Comparison of ENCODE assay signal across 22 cellular contexts in the genomic region with DNA sequence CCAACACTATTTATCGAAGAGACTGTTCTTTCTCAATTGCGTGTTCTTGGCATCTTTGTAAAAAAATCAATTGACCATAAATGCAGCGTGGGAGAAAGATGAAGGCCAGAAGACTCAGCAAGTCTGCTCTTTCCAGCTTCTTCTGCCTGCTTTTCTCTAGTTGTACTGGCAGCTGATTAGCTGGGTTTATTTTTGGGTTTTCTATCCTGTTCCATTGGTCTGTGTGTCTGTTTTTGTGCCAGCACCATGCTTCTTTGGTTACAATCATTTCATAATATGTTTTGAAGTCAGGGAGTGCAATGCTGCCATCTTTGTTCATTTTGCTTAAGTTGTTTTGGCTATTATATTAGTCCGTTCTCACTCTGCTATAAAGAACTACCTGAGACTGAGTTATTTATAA.
DNase-seq lines count a peak whose midpoint lies in the region; ATAC-seq and TF ChIP-seq lines count a peak whose summit lies in the region.
"Had no signal": no experiment of that assay in that cellular context is flagged by ENCODE, and none has a peak within 500 bp of the region (broad histone marks: within the 10 kb centered on the region; RNA-seq: fewer than 3 reads in every experiment).

No MANE protein-coding gene starts in this region.

- H3K36me3 ChIP-seq in left ventricle myocardium inferior = no peaks in the 10 kb centered on the region
- H3K36me3 ChIP-seq in right atrium auricular region = no peaks in the 10 kb centered on the region
- H3K36me3 ChIP-seq in GM23248 (ENCODE audit: low read depth) = no peaks in the 10 kb centered on the region
- no peaks in the 10 kb centered on the region for H3K36me3 ChIP-seq in psoas muscle (ENCODE audit: insufficient read depth in 1 of 2, low read depth in 1 of 2)
- H3K36me3 ChIP-seq: BLaER1 treated with 17β-estradiol and CSF1 and Interleukin-3, amounts not matched to agents 10 nM and 100 nM had no signal

- DNase-seq in Right ventricle myocardium inferior (ENCODE audit: missing footprints) (no peak), right cardiac atrium (no peak), left ventricle myocardium inferior (no peak), right atrium auricular region (ENCODE audit: low spot score) (no peak), GM23248 (no peak), fibroblast of gingiva (ENCODE audit: low read depth) (peak; percentile 39), psoas muscle (no peak), DMS53 (lab: John Stamatoyannopoulos, UW) (no peak)
- DNase-seq: AML-193; Caco-2; Calu3; CD4-positive, alpha-beta T cell; CD8-positive, alpha-beta T cell; DMS79; DND-41; EL; GDM1 had no signal

- H3K4me1 ChIP-seq in right cardiac atrium (ENCODE audit: control insufficient read depth, insufficient read depth, low read length) (no peaks in the 10 kb centered on the region), left ventricle myocardium inferior (no peaks in the 10 kb centered on the region), right atrium auricular region (peaks cover 0 to 6% of the 10 kb centered on the region in 2 donors), GM23248 (ENCODE audit: insufficient read depth) (no peaks in the 10 kb centered on the region), psoas muscle (no peaks in the 10 kb centered on the region)
- H3K4me1 ChIP-seq: A549; BLaER1 treated with 17β-estradiol and CSF1 and Interleukin-3, amounts not matched to agents 10 nM and 100 nM; Caco-2 had no signal

- H3K79me2 ChIP-seq in GM23248 (ENCODE audit: insufficient read depth) = no peaks in the 10 kb centered on the region

- no peaks in the 10 kb centered on the region for H4K20me1 ChIP-seq in GM23248 (ENCODE audit: insufficient read depth)
- H4K20me1 ChIP-seq: BLaER1 treated with 17β-estradiol and CSF1 and Interleukin-3, amounts not matched to agents 10 nM and 100 nM had no signal

- H3K9me3 ChIP-seq in right cardiac atrium (ENCODE audit: control insufficient read depth, low read length) (no peaks in the 10 kb centered on the region), left ventricle myocardium inferior (replicated peaks) (no peaks in the 10 kb centered on the region), right atrium auricular region (no peaks in the 10 kb centered on the region), GM23248 (ENCODE audit: low read depth) (no peaks in the 10 kb centered on the region), psoas muscle (no peaks in the 10 kb centered on the region)
- H3K9me3 ChIP-seq: A549; BLaER1 treated with 17β-estradiol and CSF1 and Interleukin-3, amounts not matched to agents 10 nM and 100 nM; Caco-2 had no signal

- TF ChIP-seq CTCF in left ventricle myocardium inferior (IDR thresholded peaks at IDR 0.05; ENCODE audit: borderline replicate concordance) = no peak
- TF ChIP-seq CTCF in right atrium auricular region (IDR thresholded peaks at IDR 0.05) = no peak
- TF ChIP-seq CTCF in psoas muscle (IDR thresholded peaks at IDR 0.05) = no peak

- H3K9me2 ChIP-seq in GM23248 (ENCODE audit: insufficient read depth) = no peaks in the 10 kb centered on the region

- 91% methylated on average over 4 of the region's 4 CpGs for WGBS in right cardiac atrium
- 10 to 11% methylated on average over 4 of the region's 4 CpGs for WGBS in GM23248 (ENCODE audit: low coverage in 1 of 2, low lambda C conversion rate in 2 of 2, missing lambda C conversion rate in 2 of 2), 2 experiments
- 76 to 88% (median 85%) methylated on average over 4 of the region's 4 CpGs for WGBS in psoas muscle, 3 donors

- intact Hi-C loops in Right ventricle myocardium inferior (cut with DNase I) = no loop called here
- intact Hi-C loops in right cardiac atrium (cut with DNase I) = no loop called here
- intact Hi-C loops in left ventricle myocardium inferior (cut with micrococcal nuclease) = no loop called here
- intact Hi-C loops in psoas muscle (cut with DNase I) = no loop called here

- H3K4me3 ChIP-seq in right cardiac atrium (ENCODE audit: low read length) (no peak overlapping the region), left ventricle myocardium inferior (no peak overlapping the region), right atrium auricular region (no peak overlapping the region), GM23248 (no peak overlapping the region), psoas muscle (no peak overlapping the region)
- H3K4me3 ChIP-seq: A549; BLaER1 treated with 17β-estradiol and CSF1 and Interleukin-3, amounts not matched to agents 10 nM and 100 nM; GM12878 had no signal

- H2AFZ ChIP-seq in GM23248 = peak overlapping the region; percentile 51; the same call in 1 of the 2 replicates

- in situ Hi-C loops in GM23248 (cut with MboI) = no loop called here

- no peak overlapping the region for H3K4me2 ChIP-seq in GM23248 (ENCODE audit: unreplicated experiment)
- H3K4me2 ChIP-seq: A549; BLaER1 treated with 17β-estradiol and CSF1 and Interleukin-3, amounts not matched to agents 10 nM and 100 nM had no signal

- peak; percentile 37 for ATAC-seq in Right ventricle myocardium inferior
- no peak for ATAC-seq in right cardiac atrium
- ATAC-seq in psoas muscle = no peak
- ATAC-seq: A549; CD8-positive, alpha-beta T cell; GM12878 had no signal

- H3F3A ChIP-seq in GM23248 (ENCODE audit: insufficient read depth) = no peaks in the 10 kb centered on the region

- no peaks in the 10 kb centered on the region for H3K27me3 ChIP-seq in right cardiac atrium (ENCODE audit: control insufficient read depth, insufficient read depth)
- no peaks in the 10 kb centered on the region for H3K27me3 ChIP-seq in left ventricle myocardium inferior (ENCODE audit: low read depth)
- no peaks in the 10 kb centered on the region for H3K27me3 ChIP-seq in right atrium auricular region
- no peaks in the 10 kb centered on the region for H3K27me3 ChIP-seq in GM23248 (replicated peaks; ENCODE audit: insufficient read depth)
- no peaks in the 10 kb centered on the region for H3K27me3 ChIP-seq in psoas muscle (ENCODE audit: insufficient read depth in 3 of 3, low read length in 2 of 3)
- H3K27me3 ChIP-seq: BLaER1 treated with 17β-estradiol and CSF1 and Interleukin-3, amounts not matched to agents 10 nM and 100 nM had no signal

- H3K27ac ChIP-seq in right cardiac atrium (ENCODE audit: low read length) (no peak overlapping the region), left ventricle myocardium inferior (replicated peaks) (peak overlapping the region; percentile 44), right atrium auricular region (no peak overlapping the region), GM23248 (no peak overlapping the region), psoas muscle (no peak overlapping the region)
- H3K27ac ChIP-seq: 22Rv1; A549; BLaER1 treated with 17β-estradiol and CSF1 and Interleukin-3, amounts not matched to agents 10 nM and 100 nM; C4-2B had no signal

- no peak overlapping the region for H3K9ac ChIP-seq in GM23248
- H3K9ac ChIP-seq: BLaER1 treated with 17β-estradiol and CSF1 and Interleukin-3, amounts not matched to agents 10 nM and 100 nM had no signal
